24 cellular contexts compared by ENCODE assay signal in the genomic region with DNA sequence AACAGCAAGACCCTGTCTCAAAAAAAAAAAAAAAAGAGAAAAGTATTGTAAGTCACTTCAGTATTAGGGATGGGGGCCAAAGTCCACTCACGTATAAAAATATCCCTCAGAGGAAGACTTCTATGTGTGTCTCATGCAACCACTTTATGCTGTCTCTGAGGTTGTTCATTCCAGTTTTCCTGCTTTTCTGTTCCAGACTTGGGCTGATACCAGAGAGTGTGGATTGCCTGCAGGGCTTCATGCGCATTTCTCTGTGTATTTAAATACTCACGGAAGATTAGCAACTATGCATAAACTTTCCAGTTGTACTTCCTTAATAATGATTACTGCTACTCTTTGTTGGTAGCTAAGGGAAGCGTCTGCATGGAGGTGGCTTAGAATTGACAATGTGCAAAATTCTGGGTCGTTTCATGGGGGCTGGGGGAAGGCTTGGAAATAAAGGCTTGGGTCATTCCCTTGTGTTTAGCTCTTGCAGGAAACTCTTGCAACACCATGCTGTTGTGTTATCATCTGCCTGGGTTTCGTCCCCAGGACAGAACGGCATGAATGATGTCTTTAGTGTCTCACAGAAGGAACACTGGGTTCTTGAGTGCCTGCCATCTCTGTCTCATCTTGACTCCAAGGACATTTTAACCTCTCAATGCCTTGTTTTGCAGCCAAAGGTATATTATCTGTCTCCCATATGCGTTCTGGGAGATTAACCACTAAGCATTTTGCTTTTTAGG. TPM values are rescaled to one million over a fixed set of nuclear protein-coding genes. Genes with fewer than 3 reads are reported as not detected.
A peak's percentile ranks its signal among the peaks of the same experiment; 100 is the strongest.
DNase-seq lines count a peak whose midpoint lies in the region; ATAC-seq, FAIRE-seq and TF ChIP-seq lines count a peak whose summit lies in the region.
"Had no signal": no experiment of that assay in that cellular context is flagged by ENCODE, and none has a peak within 500 bp of the region (broad histone marks: within the 10 kb centered on the region; RNA-seq: fewer than 3 reads in every experiment).

No MANE protein-coding gene starts in this region.

- no peak overlapping the region for H2BK12ac ChIP-seq in trophoblast cell (ENCODE audit: low read length)

- H3K4me3 Mint-ChIP-seq in activated naive CD4-positive, alpha-beta T cell treated with anti-CD3 and anti-CD28 coated beads for 36 hours, result no peak overlapping the region
- H3K4me3 Mint-ChIP-seq: dendritic cell treated with granulocyte-macrophage colony-stimulating factor and Interleukin-4, amounts not matched to agents 40 ng/mL and 50 ng/mL, for 4 days; neural progenitor cell; stimulated activated memory B cell treated with anti-CD40 and anti-IgM and Interleukin-4, amounts not matched to agents 10 μg/mL and 1 μg/mL and 100 μg/mL, for 72 hours had no signal

- no peak overlapping the region for H4K12ac ChIP-seq in trophoblast cell (ENCODE audit: low read depth, low read length)

- H3K36me3 Mint-ChIP-seq in activated naive CD4-positive, alpha-beta T cell treated with anti-CD3 and anti-CD28 coated beads for 36 hours (ENCODE audit: low read depth), result no peaks in the 10 kb centered on the region
- H3K36me3 Mint-ChIP-seq: CD4-positive, CD25-positive, alpha-beta regulatory T cell; stimulated activated memory B cell treated with anti-CD40 and anti-IgM and Interleukin-4, amounts not matched to agents 10 μg/mL and 1 μg/mL and 100 μg/mL, for 72 hours had no signal

- peaks cover 26% of the 10 kb centered on the region for H3K79me2 ChIP-seq in trophoblast cell (ENCODE audit: control insufficient read depth, insufficient read depth, low read length, poor library complexity)

- 53 to 57% methylated on average over 6 to 7 of the region's 8 CpGs for WGBS in gastroesophageal sphincter (ENCODE audit: low coverage in 1 of 2), 2 donors
- WGBS in trophoblast cell (ENCODE audit: extremely low coverage, insufficient coverage, insufficient read length), result no CpG with 5 or more reads among the region's 8 CpGs

- H3K4ac ChIP-seq in trophoblast cell (ENCODE audit: low read depth, low read length), result peak overlapping the region; percentile 70

- no peak overlapping the region for H2AK5ac ChIP-seq in trophoblast cell (ENCODE audit: low read length)

- peak overlapping the region; percentile 26 for H3K4me2 ChIP-seq in trophoblast cell (ENCODE audit: low read length)
- H3K4me2 ChIP-seq: neural progenitor cell had no signal

- no peak overlapping the region for H3K9ac ChIP-seq in trophoblast cell (ENCODE audit: low read length)
- H3K9ac ChIP-seq: neural progenitor cell had no signal

- TF ChIP-seq EP300 in gastroesophageal sphincter (IDR thresholded peaks at IDR 0.05), result no peak

- H3K27ac ChIP-seq in gastroesophageal sphincter, result peak overlapping the region in 2 of 4 donors; percentile 27 to 29
- H3K27ac ChIP-seq in trophoblast cell (ENCODE audit: low read depth, low read length), result peak overlapping the region; percentile 89
- H3K27ac ChIP-seq: neural progenitor cell had no signal

- intact Hi-C loops in activated naive CD4-positive, alpha-beta T cell treated with anti-CD3 and anti-CD28 coated beads for 36 hours (cut with micrococcal nuclease), result no loop called here

- H3K9me3 Mint-ChIP-seq in activated naive CD4-positive, alpha-beta T cell treated with anti-CD3 and anti-CD28 coated beads for 36 hours, result no peaks in the 10 kb centered on the region
- H3K9me3 Mint-ChIP-seq: dendritic cell treated with granulocyte-macrophage colony-stimulating factor and Interleukin-4, amounts not matched to agents 40 ng/mL and 50 ng/mL, for 4 days had no signal

- H4K91ac ChIP-seq in trophoblast cell (ENCODE audit: low read depth, low read length), result no peak overlapping the region

- H3K27ac Mint-ChIP-seq in activated naive CD4-positive, alpha-beta T cell treated with anti-CD3 and anti-CD28 coated beads for 36 hours, result no peak overlapping the region
- H3K27ac Mint-ChIP-seq: CD4-positive, CD25-positive, alpha-beta regulatory T cell; dendritic cell treated with granulocyte-macrophage colony-stimulating factor and Interleukin-4, amounts not matched to agents 40 ng/mL and 50 ng/mL, for 4 days; neural progenitor cell; stimulated activated memory B cell treated with anti-CD40 and anti-IgM and Interleukin-4, amounts not matched to agents 10 μg/mL and 1 μg/mL and 100 μg/mL, for 72 hours had no signal

- no peak for TF ChIP-seq CTCF in gastroesophageal sphincter (IDR thresholded peaks at IDR 0.05)

- H3K4me1 ChIP-seq in gastroesophageal sphincter (peaks cover 0 to 17% (median 0%) of the 10 kb centered on the region in 3 donors), trophoblast cell (ENCODE audit: control insufficient read depth in 1 of 2, insufficient read depth in 2 of 2, low read length in 2 of 2) (peaks cover 24 to 41% of the 10 kb centered on the region in 2 experiments)

- no peak for FAIRE-seq in frontal cortex (lab: Jason Lieb, UNC)
- FAIRE-seq: astrocyte, HepG2, islet of Langerhans had no signal

- H2BK5ac ChIP-seq in trophoblast cell (ENCODE audit: low read depth, low read length, poor library complexity), result peak overlapping the region; percentile 46

- H3K27me3 ChIP-seq in gastroesophageal sphincter, result no peaks in the 10 kb centered on the region
- H3K27me3 ChIP-seq in trophoblast cell (ENCODE audit: insufficient read depth, low read length), result no peaks in the 10 kb centered on the region
- H3K27me3 ChIP-seq: neural progenitor cell, upper lobe of left lung had no signal

- ATAC-seq in gastroesophageal sphincter, result peak; percentile 61
- ATAC-seq: HepG2; stimulated activated memory B cell treated with anti-CD40 and anti-IgM and Interleukin-4, amounts not matched to agents 10 μg/mL and 1 μg/mL and 100 μg/mL, for 72 hours had no signal

- H3K79me1 ChIP-seq in trophoblast cell (ENCODE audit: low read length), result peaks cover 26% of the 10 kb centered on the region

- H3K36me3 ChIP-seq in gastroesophageal sphincter (no peaks in the 10 kb centered on the region), trophoblast cell (ENCODE audit: control insufficient read depth in 1 of 2, insufficient read depth in 2 of 2, low read length in 2 of 2) (peaks cover 9 to 11% of the 10 kb centered on the region in 2 experiments)
- H3K36me3 ChIP-seq: neural progenitor cell, upper lobe of left lung had no signal

- H3K4me3 ChIP-seq in gastroesophageal sphincter (no peak overlapping the region), trophoblast cell (ENCODE audit: low read depth, low read length) (no peak overlapping the region)
- H3K4me3 ChIP-seq: neural progenitor cell, upper lobe of left lung had no signal

- H3K27me3 Mint-ChIP-seq in activated naive CD4-positive, alpha-beta T cell treated with anti-CD3 and anti-CD28 coated beads for 36 hours (ENCODE audit: low read depth), result peaks cover 2% of the 10 kb centered on the region
- H3K27me3 Mint-ChIP-seq: CD4-positive, CD25-positive, alpha-beta regulatory T cell; dendritic cell treated with granulocyte-macrophage colony-stimulating factor and Interleukin-4, amounts not matched to agents 40 ng/mL and 50 ng/mL, for 4 days had no signal

- H3K4me1 Mint-ChIP-seq in activated naive CD4-positive, alpha-beta T cell treated with anti-CD3 and anti-CD28 coated beads for 36 hours (ENCODE audit: low read depth), result no peaks in the 10 kb centered on the region
- H3K4me1 Mint-ChIP-seq: CD4-positive, CD25-positive, alpha-beta regulatory T cell; stimulated activated memory B cell treated with anti-CD40 and anti-IgM and Interleukin-4, amounts not matched to agents 10 μg/mL and 1 μg/mL and 100 μg/mL, for 72 hours had no signal

- peak overlapping the region; percentile 79 for H3K18ac ChIP-seq in trophoblast cell (ENCODE audit: low read length)

- CTCF ChIA-PET in activated naive CD4-positive, alpha-beta T cell treated with anti-CD3 and anti-CD28 coated beads for 36 hours (lab: Charles Lee), result interaction anchor here (0.6 kb wide), 1 partner anchor 996 kb away, joined by 3 read pairs; no protein-coding TSS in a partner anchor

- H3K9me3 ChIP-seq in gastroesophageal sphincter (no peaks in the 10 kb centered on the region), trophoblast cell (ENCODE audit: insufficient read depth, low read depth, low read length) (no peaks in the 10 kb centered on the region)
- H3K9me3 ChIP-seq: upper lobe of left lung had no signal

- no peak overlapping the region for H3K14ac ChIP-seq in trophoblast cell (ENCODE audit: low read length)

- no peak overlapping the region for H2BK120ac ChIP-seq in trophoblast cell (ENCODE audit: insufficient read depth, low read length, poor library complexity)

- no peak overlapping the region for H4K8ac ChIP-seq in trophoblast cell (ENCODE audit: low read depth, low read length)

- no peak overlapping the region for H3K23ac ChIP-seq in trophoblast cell (ENCODE audit: low read length)

- TF ChIP-seq POLR2A in gastroesophageal sphincter (IDR thresholded peaks at IDR 0.05), result no peak

- DNase-seq in ELF-1 (ENCODE audit: low read depth, low spot score) (peak; percentile 62), amniotic epithelial cell (ENCODE audit: low read depth) (peak; percentile 94), trophoblast cell (peak; percentile 47 to 76), cerebellar cortex (ENCODE audit: low spot score) (no peak), frontal cortex (ENCODE audit: low spot score in 2 of 2) (no peak)
- no peak for DNase-seq in stimulated activated naive CD4-positive, alpha-beta T cell (lab: John Stamatoyannopoulos, UW)
- DNase-seq in activated naive CD4-positive, alpha-beta T cell treated with anti-CD3 and anti-CD28 coated beads for 36 hours, result no peak
- DNase-seq: ACHN; activated CD4-positive, alpha-beta T cell treated with anti-CD3 and anti-CD28 coated beads, Interleukin-2, amount 50 U/mL, for 48 hours; activated naive CD4-positive, alpha-beta T cell; activated T-cell treated with anti-CD3 and anti-CD28 coated beads for 4 hours; CD4-positive, CD25-positive, alpha-beta regulatory T cell; head of caudate nucleus; NCI-H1694 treated with DMSO at 0.1 percent for 48 hours; NCI-H345; RPMI8226; upper lobe of left lung had no signal

- H2AFZ ChIP-seq in trophoblast cell (ENCODE audit: insufficient read depth, low read length, poor library complexity), result no peak overlapping the region
- H2AFZ ChIP-seq: neural progenitor cell had no signal

RNA-seq across cellular contexts. Expression of gene KIAA1217, which starts 54.2 kb away (rescaled TPM):
- total RNA-seq in gastroesophageal sphincter, result 10 to 100 TPM in 3 of 4 donors, 1 to 10 TPM in 1; 9.7 to 15.3 (median 12.7) TPM
- 125 TPM in 2 replicates for polyA plus RNA-seq in trophoblast cell (2013)
- under 1 TPM; 0.57 to 0.86 TPM for total RNA-seq in activated naive CD4-positive, alpha-beta T cell treated with anti-CD3 and anti-CD28 coated beads for 36 hours
- 4.1 TPM for total RNA-seq in frontal cortex
- polyA plus RNA-seq: CD4-positive, CD25-positive, alpha-beta regulatory T cell had no signal

Comparison
In these comparisons a context has a peak if more than half of its experiments do, and no peak if none do; other contexts are left out.
1. DNase-seq: peak in ELF-1 (single experiment), amniotic epithelial cell (single experiment) and trophoblast cell (2 of 2); none in stimulated activated naive CD4-positive, alpha-beta T cell (0 of 6), cerebellar cortex (single experiment), activated naive CD4-positive, alpha-beta T cell treated with anti-CD3 and anti-CD28 coated beads for 36 hours (single experiment) and frontal cortex (0 of 2).